In the genomic region with DNA sequence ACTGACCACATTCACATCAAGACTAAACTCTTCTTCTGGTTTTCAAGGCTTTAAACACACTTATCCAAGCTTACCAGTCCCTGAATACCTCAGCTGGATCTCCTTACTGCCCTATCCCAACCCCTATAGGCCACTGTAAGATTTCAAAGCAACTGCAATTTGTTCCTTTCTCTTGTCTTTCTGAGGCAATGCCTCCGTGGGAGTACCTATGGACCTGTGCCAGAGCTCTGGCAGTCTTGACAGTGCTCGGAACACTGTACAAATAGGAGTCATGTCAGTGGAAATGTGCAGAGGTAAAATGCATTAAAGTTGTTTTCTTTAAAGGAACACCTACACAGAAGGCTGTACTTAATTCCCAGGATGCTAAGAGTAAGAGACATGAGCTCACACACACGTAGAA, we compare ENCODE assay signal across 18 cellular contexts.
DNase-seq lines count a peak whose midpoint lies in the region; ATAC-seq, FAIRE-seq and TF ChIP-seq lines count a peak whose summit lies in the region.
"Had no signal": no experiment of that assay in that cellular context is flagged by ENCODE, and none has a peak within 500 bp of the region (broad histone marks: within the 10 kb centered on the region; RNA-seq: fewer than 3 reads in every experiment).

No MANE protein-coding gene starts in this region.

- FAIRE-seq in bronchial epithelial cell (lab: Jason Lieb, UNC) = no peak
- FAIRE-seq in HepG2 (lab: Jason Lieb, UNC) = no peak
- FAIRE-seq: frontal cortex, GM12892 had no signal

- no TSS peak for BruUV-seq in HepG2 (replicated peaks; lab: Mats Ljungman, UMichigan)

- TF ChIP-seq EP300 in HepG2 (IDR thresholded peaks at IDR 0.05; ENCODE audit: low read depth in 2 of 2, low read length in 2 of 2) (no peak), HepG2 (CRISPR knock-in tag; IDR thresholded peaks at IDR 0.05; ENCODE audit: borderline replicate concordance) (no peak)

- no peak overlapping the region for H3K27ac Mint-ChIP-seq in natural killer cell
- H3K27ac Mint-ChIP-seq: activated CD4-positive, alpha-beta memory T cell treated with anti-CD3 and anti-CD28 coated beads, Interleukin-2, amount 10 ng/mL, durations not matched to agents 7 days and 5 days; stimulated activated effector memory CD8-positive, alpha-beta T cell treated with anti-CD3 and anti-CD28 coated beads, Interleukin-12 subunit alpha, Interleukin-12 subunit beta, amount 100 ng/mL, for 72 hours had no signal

- no peak overlapping the region for H3K4me3 ChIP-seq in BE2C (ENCODE audit: low read depth, low read length)
- H3K4me3 ChIP-seq in bronchial epithelial cell (ENCODE audit: low read depth, low read length) = no peak overlapping the region
- H3K4me3 ChIP-seq in HepG2 (replicated peaks in 1 of 3; ENCODE audit: insufficient read depth in 1 of 3, low read depth in 2 of 3, low read length in 3 of 3) = no peak overlapping the region
- no peak overlapping the region for H3K4me3 ChIP-seq in lower leg skin (ENCODE audit: low read depth, poor library complexity, severe bottlenecking)

- in situ Hi-C loops in HepG2 (cut with HindIII; ENCODE audit: extremely low pct_ligation_motif_present, low pct_unique_long_range_greater_than_20kb) = no loop called here

- DNase-seq in BE2C = peak; percentile 15
- peak; percentile 29 for DNase-seq in NCI-H2029 treated with DMSO at 0.1 percent for 48 hours (lab: John Stamatoyannopoulos, UW)
- peak; percentile 28 for DNase-seq in bronchial epithelial cell (ENCODE audit: low read depth)
- no peak for DNase-seq in HepG2 (ENCODE audit: low spot score)
- DNase-seq in lower leg skin (ENCODE audit: low spot score in 2 of 2) = no peak
- DNase-seq in natural killer cell = no peak
- DNase-seq in activated CD4-positive, CD25-positive, alpha-beta regulatory T cell treated with anti-CD3 and anti-CD28 coated beads, Interleukin-2, amount 50 U/mL, for 72 hours = no peak
- DNase-seq: activated CD4-positive, alpha-beta memory T cell treated with anti-CD3 and anti-CD28 coated beads, Interleukin-2, amount 10 ng/mL, durations not matched to agents 7 days and 5 days; activated effector memory CD4-positive, alpha-beta T cell treated with anti-CD3 and anti-CD28 coated beads, Interleukin-2, amount 50 U/mL, for 16 hours; DND-41; H7; NCI-H1436; stimulated activated CD4-positive, alpha-beta T cell treated with anti-CD3 and anti-CD28 coated beads, Interleukin-1b, Interleukin-23, amount 100 ng/mL, for 48 hours had no signal

- H3K36me3 ChIP-seq in BE2C (no peaks in the 10 kb centered on the region; the same call in 1 of the 2 replicates), bronchial epithelial cell (ENCODE audit: control insufficient read depth, insufficient read depth, low read length) (peaks cover 1% of the 10 kb centered on the region), HepG2 (replicated peaks in 1 of 2; ENCODE audit: control insufficient read depth in 1 of 2, insufficient read depth in 2 of 2, low read length in 2 of 2) (peaks cover 0 to 7% of the 10 kb centered on the region in 2 experiments; a peak in 4 of 5 replicates)

- intact Hi-C loops in HepG2 (cut with micrococcal nuclease; ENCODE audit: unreplicated experiment) (no loop called here), lower leg skin (cut with DNase I; ENCODE audit: low total_unique reads) (no loop called here), natural killer cell (cut with micrococcal nuclease) (no loop called here)

- no peak overlapping the region for H3K4me3 Mint-ChIP-seq in natural killer cell
- H3K4me3 Mint-ChIP-seq: activated CD4-positive, alpha-beta memory T cell treated with anti-CD3 and anti-CD28 coated beads, Interleukin-2, amount 10 ng/mL, durations not matched to agents 7 days and 5 days; neural crest cell; stimulated activated effector memory CD8-positive, alpha-beta T cell treated with anti-CD3 and anti-CD28 coated beads, Interleukin-12 subunit alpha, Interleukin-12 subunit beta, amount 100 ng/mL, for 72 hours had no signal

- CTCF ChIA-PET in HepG2 (lab: Yijun Ruan, JAX; ENCODE audit: low intra/inter-chr PET ratio, low total read pairs) = no interaction called here

- H3K9me3 Mint-ChIP-seq in natural killer cell = no peaks in the 10 kb centered on the region
- H3K9me3 Mint-ChIP-seq: activated CD4-positive, alpha-beta memory T cell treated with anti-CD3 and anti-CD28 coated beads, Interleukin-2, amount 10 ng/mL, durations not matched to agents 7 days and 5 days; neural crest cell; stimulated activated effector memory CD8-positive, alpha-beta T cell treated with anti-CD3 and anti-CD28 coated beads, Interleukin-12 subunit alpha, Interleukin-12 subunit beta, amount 100 ng/mL, for 72 hours had no signal

- H3K27me3 ChIP-seq in BE2C = no peaks in the 10 kb centered on the region
- no peaks in the 10 kb centered on the region for H3K27me3 ChIP-seq in bronchial epithelial cell (ENCODE audit: control insufficient read depth, insufficient read depth, low read length)
- no peaks in the 10 kb centered on the region for H3K27me3 ChIP-seq in HepG2 (ENCODE audit: control insufficient read depth in 1 of 2, insufficient read depth in 2 of 2, low read length in 2 of 2)

- TF ChIP-seq CTCF in BE2C (IDR thresholded peaks at IDR 0.05; ENCODE audit: low read depth, low read length) (no peak), bronchial epithelial cell (IDR thresholded peaks at IDR 0.05; ENCODE audit: insufficient read depth, low read length, severe bottlenecking) (no peak), HepG2 (CRISPR knock-in tag; IDR thresholded peaks at IDR 0.05) (no peak), lower leg skin (IDR thresholded peaks at IDR 0.05) (no peak), natural killer cell (IDR thresholded peaks at IDR 0.05) (no peak)

- no peaks in the 10 kb centered on the region for H3K79me2 ChIP-seq in HepG2 (ENCODE audit: insufficient read depth, low read length)

- no peak for TF ChIP-seq POLR2A in HepG2 (IDR thresholded peaks at IDR 0.05; ENCODE audit: insufficient read depth in 1 of 2, low read depth in 2 of 2, low read length in 2 of 2)
- TF ChIP-seq POLR2A in lower leg skin (IDR thresholded peaks at IDR 0.05) = no peak

- TF ChIP-seq RAD21 in HepG2 (CRISPR knock-in tag; IDR thresholded peaks at IDR 0.05) = no peak

- no peak for ATAC-seq in HepG2
- ATAC-seq in GM21723 (IDR thresholded peaks at IDR 0.05; ENCODE audit: unreplicated experiment) = no peak
- ATAC-seq in natural killer cell = no peak
- ATAC-seq: stimulated activated effector memory CD8-positive, alpha-beta T cell treated with anti-CD3 and anti-CD28 coated beads, Interleukin-12 subunit alpha, Interleukin-12 subunit beta, amount 100 ng/mL, for 72 hours had no signal

- H3K36me3 Mint-ChIP-seq in natural killer cell = no peaks in the 10 kb centered on the region

- peaks cover 8% of the 10 kb centered on the region for H3K4me1 ChIP-seq in BE2C
- H3K4me1 ChIP-seq in HepG2 (ENCODE audit: insufficient read depth, low read length) = no peaks in the 10 kb centered on the region

- no peaks in the 10 kb centered on the region for H3K27me3 Mint-ChIP-seq in natural killer cell (ENCODE audit: low read depth in 2 of 2)
- H3K27me3 Mint-ChIP-seq: activated CD4-positive, alpha-beta memory T cell treated with anti-CD3 and anti-CD28 coated beads, Interleukin-2, amount 10 ng/mL, durations not matched to agents 7 days and 5 days had no signal

- H3K27ac ChIP-seq in HepG2 (ENCODE audit: extremely low read length, insufficient read depth, low read length) = no peak overlapping the region

- H4K20me1 ChIP-seq in HepG2 (ENCODE audit: insufficient read depth, low read length) = no peaks in the 10 kb centered on the region

- H3K9me3 ChIP-seq in BE2C (no peaks in the 10 kb centered on the region), HepG2 (ENCODE audit: low read length) (no peaks in the 10 kb centered on the region)

- H2AFZ ChIP-seq in HepG2 (ENCODE audit: low read length) = no peak overlapping the region

- no peak overlapping the region for H3K9ac ChIP-seq in HepG2 (ENCODE audit: insufficient read depth, low read depth, low read length)

- POLR2A ChIA-PET in HepG2 (lab: Yijun Ruan, JAX) = no interaction called here

- WGBS in HepG2 (ENCODE audit: low lambda C conversion rate) = 96% methylated on average over 3 of the region's 3 CpGs
- WGBS in lower leg skin, 2 donors = 57 to 72% methylated on average over 3 of the region's 3 CpGs

- H3K4me2 ChIP-seq in HepG2 (ENCODE audit: low read depth, low read length) = no peak overlapping the region

- no peaks in the 10 kb centered on the region for H3K4me1 Mint-ChIP-seq in natural killer cell
- H3K4me1 Mint-ChIP-seq: neural crest cell; stimulated activated effector memory CD8-positive, alpha-beta T cell treated with anti-CD3 and anti-CD28 coated beads, Interleukin-12 subunit alpha, Interleukin-12 subunit beta, amount 100 ng/mL, for 72 hours had no signal

TF ChIP-seq in HepG2, 621 proteins besides CTCF, POLR2A, EP300 and RAD21:
- TF ChIP-seq TCF7 (IDR thresholded peaks at IDR 0.05; ENCODE audit: low read depth) = no peak
- peak; percentile 21 for TF ChIP-seq RBM22 (optimal IDR thresholded peaks at IDR 0.05; ENCODE audit: low read length)

Comparison
In these comparisons a context has a peak if more than half of its experiments do, and no peak if none do; other contexts are left out.
1. DNase-seq: peak in BE2C (single experiment), NCI-H2029 treated with DMSO at 0.1 percent for 48 hours (single experiment) and bronchial epithelial cell (single experiment); none in HepG2 (single experiment), lower leg skin (0 of 2), natural killer cell (single experiment) and activated CD4-positive, CD25-positive, alpha-beta regulatory T cell treated with anti-CD3 and anti-CD28 coated beads, Interleukin-2, amount 50 U/mL, for 72 hours (single experiment).